In genomic region chr18:79452190-79452990, GRCh38 we compare ENCODE assay signal across 21 cellular contexts. TPM values are rescaled to one million over a fixed set of nuclear protein-coding genes. Genes with fewer than 3 reads are reported as not detected.
DNase-seq lines count a peak whose midpoint lies in the region; ATAC-seq, FAIRE-seq and TF ChIP-seq lines count a peak whose summit lies in the region.
"Had no signal": no experiment of that assay in that cellular context is flagged by ENCODE, and none has a peak within 500 bp of the region (broad histone marks: within the 10 kb centered on the region; RNA-seq: fewer than 3 reads in every experiment).

No MANE protein-coding gene starts in this region.

- no peak overlapping the region for H2BK12ac ChIP-seq in H1 (ENCODE audit: low read depth, low read length)

- H4K20me1 ChIP-seq in astrocyte (ENCODE audit: insufficient read depth, low read length) (no peaks in the 10 kb centered on the region), H1 (replicated peaks in 1 of 2; ENCODE audit: control insufficient read depth in 1 of 2, insufficient read depth in 2 of 2, low read length in 2 of 2) (no peaks in the 10 kb centered on the region)

- no peak for TF ChIP-seq POLR2A in H1 (IDR thresholded peaks at IDR 0.05; ENCODE audit: control extremely low read depth in 1 of 2, low read depth in 2 of 2, low read length in 2 of 2)

- H4K8ac ChIP-seq in H1 (ENCODE audit: extremely low read depth, insufficient read depth, low read length) = 0 out of 2 replicates have a peak overlapping the region, but pooled peaks have one; percentile 25

- no peak overlapping the region for H2BK20ac ChIP-seq in H1 (ENCODE audit: low read length)

- H3K9ac ChIP-seq in astrocyte (ENCODE audit: low read length) (no peak overlapping the region), H1 (replicated peaks in 1 of 4; ENCODE audit: extremely low read depth in 1 of 4, low read depth in 3 of 4, low read length in 3 of 4) (no peak overlapping the region)
- H3K9ac ChIP-seq: GM23248 had no signal

- H3K4me2 ChIP-seq in astrocyte (ENCODE audit: low read length) = peak overlapping the region; percentile 39
- H3K4me2 ChIP-seq in H1 (ENCODE audit: insufficient read depth in 1 of 2, low read depth in 2 of 2, low read length in 2 of 2) = no peak overlapping the region
- H3K4me2 ChIP-seq: A549 had no signal

- no peak overlapping the region for H2AK5ac ChIP-seq in H1 (ENCODE audit: low read depth, low read length)

- H3K36me3 Mint-ChIP-seq in activated naive CD8-positive, alpha-beta T cell treated with anti-CD3 and anti-CD28 coated beads for 36 hours = peaks cover 23% of the 10 kb centered on the region
- H3K36me3 Mint-ChIP-seq in activated naive CD8-positive, alpha-beta T cell treated with anti-CD3 and anti-CD28 coated beads, Interleukin-2, amount 50 U/mL, for 24 hours (ENCODE audit: low read depth) = peaks cover 37% of the 10 kb centered on the region
- peaks cover 4% of the 10 kb centered on the region for H3K36me3 Mint-ChIP-seq in astrocyte (ENCODE audit: low read depth, unreplicated experiment)
- peaks cover 46 to 63% of the 10 kb centered on the region in 2 donors for H3K36me3 Mint-ChIP-seq in stimulated activated naive B cell treated with anti-CD40 and anti-IgM and Interleukin-4, amounts not matched to agents 10 μg/mL and 1 μg/mL and 100 μg/mL, for 72 hours
- H3K36me3 Mint-ChIP-seq in immature natural killer cell = peaks cover 0 to 7% (median 0%) of the 10 kb centered on the region in 3 donors

- no peak overlapping the region for H3K4me3 Mint-ChIP-seq in activated naive CD8-positive, alpha-beta T cell treated with anti-CD3 and anti-CD28 coated beads for 36 hours
- H3K4me3 Mint-ChIP-seq in activated naive CD8-positive, alpha-beta T cell treated with anti-CD3 and anti-CD28 coated beads, Interleukin-2, amount 50 U/mL, for 24 hours = no peak overlapping the region
- H3K4me3 Mint-ChIP-seq in astrocyte (ENCODE audit: unreplicated experiment) (no peak overlapping the region), immature natural killer cell (no peak overlapping the region)
- H3K4me3 Mint-ChIP-seq in stimulated activated naive B cell treated with anti-CD40 and anti-IgM and Interleukin-4, amounts not matched to agents 10 μg/mL and 1 μg/mL and 100 μg/mL, for 72 hours = no peak overlapping the region
- H3K4me3 Mint-ChIP-seq: CD4-positive, alpha-beta memory T cell had no signal

- H3K27ac Mint-ChIP-seq in activated naive CD8-positive, alpha-beta T cell treated with anti-CD3 and anti-CD28 coated beads for 36 hours = peak overlapping the region; percentile 51
- H3K27ac Mint-ChIP-seq in activated naive CD8-positive, alpha-beta T cell treated with anti-CD3 and anti-CD28 coated beads, Interleukin-2, amount 50 U/mL, for 24 hours = no peak overlapping the region
- H3K27ac Mint-ChIP-seq in astrocyte (ENCODE audit: unreplicated experiment) (no peak overlapping the region), immature natural killer cell (no peak overlapping the region)
- no peak overlapping the region for H3K27ac Mint-ChIP-seq in stimulated activated naive B cell treated with anti-CD40 and anti-IgM and Interleukin-4, amounts not matched to agents 10 μg/mL and 1 μg/mL and 100 μg/mL, for 72 hours

- H3K4ac ChIP-seq in H1 (replicated peaks; ENCODE audit: insufficient read length, low read depth, low read length) = no peak overlapping the region

- H3K27me3 ChIP-seq in astrocyte (ENCODE audit: insufficient read depth, low read length) (no peaks in the 10 kb centered on the region), H1 (replicated peaks in 1 of 4; ENCODE audit: control insufficient read depth in 3 of 4, extremely low read depth in 1 of 4, insufficient read depth in 3 of 4, low read length in 3 of 4) (no peaks in the 10 kb centered on the region)

- no peak overlapping the region for H2AFZ ChIP-seq in astrocyte (ENCODE audit: low read depth, low read length)
- H2AFZ ChIP-seq in H1 (ENCODE audit: low read length) = no peak overlapping the region
- H2AFZ ChIP-seq: GM23248 had no signal

- H3K9me3 Mint-ChIP-seq in activated naive CD8-positive, alpha-beta T cell treated with anti-CD3 and anti-CD28 coated beads for 36 hours = no peaks in the 10 kb centered on the region
- H3K9me3 Mint-ChIP-seq in activated naive CD8-positive, alpha-beta T cell treated with anti-CD3 and anti-CD28 coated beads, Interleukin-2, amount 50 U/mL, for 24 hours = no peaks in the 10 kb centered on the region
- H3K9me3 Mint-ChIP-seq in astrocyte (ENCODE audit: unreplicated experiment) (no peaks in the 10 kb centered on the region), immature natural killer cell (no peaks in the 10 kb centered on the region)
- no peaks in the 10 kb centered on the region for H3K9me3 Mint-ChIP-seq in stimulated activated naive B cell treated with anti-CD40 and anti-IgM and Interleukin-4, amounts not matched to agents 10 μg/mL and 1 μg/mL and 100 μg/mL, for 72 hours
- H3K9me3 Mint-ChIP-seq: CD4-positive, alpha-beta memory T cell had no signal

- H4K5ac ChIP-seq in H1 (ENCODE audit: insufficient read length, low read depth, low read length) = no peak overlapping the region

- H3K9me3 ChIP-seq in astrocyte (ENCODE audit: insufficient read depth, low read depth, low read length) = no peaks in the 10 kb centered on the region
- H3K9me3 ChIP-seq in H1 (ENCODE audit: insufficient read depth in 2 of 2, low read depth in 1 of 2, low read length in 1 of 2) = no peaks in the 10 kb centered on the region
- H3K9me3 ChIP-seq: A549 had no signal

- H3K36me3 ChIP-seq in astrocyte (ENCODE audit: insufficient read depth, low read length) = no peaks in the 10 kb centered on the region
- no peaks in the 10 kb centered on the region for H3K36me3 ChIP-seq in H1 (ENCODE audit: control insufficient read depth in 2 of 4, insufficient read depth in 4 of 4, low read length in 3 of 4)

- H2BK15ac ChIP-seq in H1 (ENCODE audit: low read length) = no peak overlapping the region

- H3K4me3 ChIP-seq in astrocyte (ENCODE audit: insufficient read depth, low read depth, low read length) = no peak overlapping the region
- no peak overlapping the region for H3K4me3 ChIP-seq in H1 (ENCODE audit: extremely low read depth in 1 of 4, insufficient read depth in 2 of 4, low read depth in 3 of 4, low read length in 4 of 4)
- no peak overlapping the region for H3K4me3 ChIP-seq in retinal pigment epithelial cell (ENCODE audit: low read length)
- H3K4me3 ChIP-seq: A549, GM23248 had no signal

- H3K23ac ChIP-seq in H1 (ENCODE audit: insufficient read length) = no peak overlapping the region

- H2BK120ac ChIP-seq in H1 (replicated peaks; ENCODE audit: low read depth, low read length) = no peak overlapping the region

- no peak for ATAC-seq in activated naive CD8-positive, alpha-beta T cell treated with anti-CD3 and anti-CD28 coated beads, Interleukin-2, amount 50 U/mL, for 24 hours
- no peak for ATAC-seq in stimulated activated naive B cell treated with anti-CD40 and anti-IgM and Interleukin-4, amounts not matched to agents 10 μg/mL and 1 μg/mL and 100 μg/mL, for 72 hours (replicated peaks)

- no peak overlapping the region for H4K91ac ChIP-seq in H1 (replicated peaks; ENCODE audit: insufficient read length, low read length)

- H3K56ac ChIP-seq in H1 (replicated peaks; ENCODE audit: insufficient read length, low read depth, low read length) = no peak overlapping the region

- no peak overlapping the region for H2BK5ac ChIP-seq in H1 (ENCODE audit: low read depth, low read length)

- no peaks in the 10 kb centered on the region for H3K27me3 Mint-ChIP-seq in activated naive CD8-positive, alpha-beta T cell treated with anti-CD3 and anti-CD28 coated beads for 36 hours
- H3K27me3 Mint-ChIP-seq in activated naive CD8-positive, alpha-beta T cell treated with anti-CD3 and anti-CD28 coated beads, Interleukin-2, amount 50 U/mL, for 24 hours = no peaks in the 10 kb centered on the region
- H3K27me3 Mint-ChIP-seq in astrocyte (ENCODE audit: low read depth, unreplicated experiment) (peaks cover 3% of the 10 kb centered on the region), immature natural killer cell (ENCODE audit: low read depth in 3 of 3) (no peaks in the 10 kb centered on the region)
- no peaks in the 10 kb centered on the region for H3K27me3 Mint-ChIP-seq in stimulated activated naive B cell treated with anti-CD40 and anti-IgM and Interleukin-4, amounts not matched to agents 10 μg/mL and 1 μg/mL and 100 μg/mL, for 72 hours
- H3K27me3 Mint-ChIP-seq: CD4-positive, alpha-beta memory T cell had no signal

- H3K79me2 ChIP-seq in astrocyte (ENCODE audit: insufficient read depth, low read length) (no peaks in the 10 kb centered on the region), H1 (ENCODE audit: control insufficient read depth in 1 of 2, insufficient read depth in 2 of 2, low read length in 2 of 2) (no peaks in the 10 kb centered on the region)

- no peak overlapping the region for H3K27ac ChIP-seq in astrocyte (ENCODE audit: low read depth, low read length)
- no peak overlapping the region for H3K27ac ChIP-seq in H1 (ENCODE audit: low read depth, low read length)
- H3K27ac ChIP-seq: 22Rv1, A549, C4-2B, GM23248, HL-60 had no signal

- DNase-seq in activated naive CD8-positive, alpha-beta T cell treated with anti-CD3 and anti-CD28 coated beads for 36 hours = no peak
- no peak for DNase-seq in activated naive CD8-positive, alpha-beta T cell treated with anti-CD3 and anti-CD28 coated beads, Interleukin-2, amount 50 U/mL, for 24 hours
- DNase-seq in astrocyte (ENCODE audit: low read depth) = peak; percentile 61
- no peak for DNase-seq in H1 (ENCODE audit: low read depth in 1 of 2, low spot score in 2 of 2)
- peak; percentile 26 for DNase-seq in retinal pigment epithelial cell (ENCODE audit: low read depth)
- no peak for DNase-seq in stimulated activated naive B cell treated with anti-CD40 and anti-IgM and Interleukin-4, amounts not matched to agents 10 μg/mL and 1 μg/mL and 100 μg/mL, for 72 hours
- DNase-seq in activated CD8-positive, alpha-beta memory T cell treated with anti-CD3 and anti-CD28 coated beads, Interleukin-2, amount 50 U/mL, for 4 hours = no peak
- no peak for DNase-seq in immature natural killer cell
- DNase-seq: AML-193; CD4-positive, alpha-beta memory T cell; DMS153; DMS79; GF-D8; HCEC 1CT; IMR-90 had no signal

- H3K4me1 Mint-ChIP-seq in activated naive CD8-positive, alpha-beta T cell treated with anti-CD3 and anti-CD28 coated beads for 36 hours = no peaks in the 10 kb centered on the region
- H3K4me1 Mint-ChIP-seq in activated naive CD8-positive, alpha-beta T cell treated with anti-CD3 and anti-CD28 coated beads, Interleukin-2, amount 50 U/mL, for 24 hours = peaks cover 5% of the 10 kb centered on the region
- H3K4me1 Mint-ChIP-seq in astrocyte (ENCODE audit: low read depth, unreplicated experiment) = no peaks in the 10 kb centered on the region
- H3K4me1 Mint-ChIP-seq in stimulated activated naive B cell treated with anti-CD40 and anti-IgM and Interleukin-4, amounts not matched to agents 10 μg/mL and 1 μg/mL and 100 μg/mL, for 72 hours = peaks cover 19 to 26% of the 10 kb centered on the region in 2 donors
- H3K4me1 Mint-ChIP-seq in immature natural killer cell = peaks cover 0 to 3% of the 10 kb centered on the region in 2 donors

- WGBS in H1 (ENCODE audit: extremely low coverage in 1 of 2, insufficient coverage in 1 of 2, insufficient read length in 1 of 2, insufficient replicate concordance in 2 of 2, low coverage in 1 of 2, low lambda C conversion rate in 2 of 2, missing lambda C conversion rate in 1 of 2), 2 experiments = 92% methylated on average over 23 of the region's 26 CpGs; no CpG with 5 or more reads in 1 of the 2 experiments

- TF ChIP-seq RAD21 in H1 (IDR thresholded peaks at IDR 0.05 in 1 of 2, conservative IDR thresholded peaks at IDR 0.05 in 1 of 2; ENCODE audit: low read depth in 2 of 2, low read length in 2 of 2) = no peak

- TF ChIP-seq CTCF in astrocyte (IDR thresholded peaks at IDR 0.05; ENCODE audit: insufficient read depth, low read depth, low read length) = no peak
- TF ChIP-seq CTCF in H1 (IDR thresholded peaks at IDR 0.05; ENCODE audit: control extremely low read depth in 1 of 3, insufficient read depth in 1 of 3, low read depth in 1 of 3, low read length in 3 of 3) = no peak
- TF ChIP-seq CTCF in retinal pigment epithelial cell (conservative IDR thresholded peaks at IDR 0.05; ENCODE audit: low read depth, low read length) = no peak

- CTCF ChIA-PET in H1 (lab: Charles Lee; ENCODE audit: partially characterized antibody) = interaction anchor here (1.3 to 1.9 kb wide), 3 partner anchors 27 to 77 kb away, joined by 4 to 10 read pairs (median 7); no protein-coding TSS in a partner anchor

- FAIRE-seq in astrocyte (lab: Jason Lieb, UNC) (no peak), H1 (lab: Jason Lieb, UNC) (no peak)
- FAIRE-seq: A549, H54 had no signal

- no peak overlapping the region for H3K18ac ChIP-seq in H1 (ENCODE audit: extremely low read depth, low read length)

- no peak overlapping the region for H3K14ac ChIP-seq in H1 (ENCODE audit: insufficient read length)

- no peaks in the 10 kb centered on the region for H3K23me2 ChIP-seq in H1 (ENCODE audit: low read depth, low read length)

- H3K4me1 ChIP-seq in astrocyte (ENCODE audit: insufficient read depth, low read length) = peaks cover 7% of the 10 kb centered on the region
- no peaks in the 10 kb centered on the region for H3K4me1 ChIP-seq in H1 (replicated peaks in 1 of 4; ENCODE audit: control insufficient read depth in 3 of 4, insufficient read depth in 4 of 4, low read length in 3 of 4)
- H3K4me1 ChIP-seq: A549 had no signal

- POLR2A ChIA-PET in H1 (lab: Charles Lee; ENCODE audit: partially characterized antibody) = no interaction called here

- no peaks in the 10 kb centered on the region for H3K79me1 ChIP-seq in H1 (ENCODE audit: low read depth, low read length)

- TF ChIP-seq EP300 in H1 (IDR thresholded peaks at IDR 0.05; ENCODE audit: borderline replicate concordance in 1 of 2, low read depth in 2 of 2, low read length in 2 of 2) = no peak

RNA-seq across cellular contexts. Expression of gene NFATC1, which starts 56.7 kb away (rescaled TPM):
- 10 to 100 TPM; 94.2 to 98.5 TPM for total RNA-seq in activated naive CD8-positive, alpha-beta T cell treated with anti-CD3 and anti-CD28 coated beads for 36 hours
- total RNA-seq in astrocyte = 10.6 and 11.0 TPM in 2 replicates
- total RNA-seq in H1 (2021; fragmentation: NEBNext Ultra II Directional; extraction: Animal tissue kit (Norgen Biotek cat#: 25700)) = 6.6 and 6.8 TPM in 2 replicates
- 2.0 and 3.2 TPM in 2 replicates for polyA plus RNA-seq in H1 (2011; rRNA removed)
- polyA plus RNA-seq in H1 (2011; cell fraction: cytosol; rRNA removed) = 1.4 TPM
- 4.2 TPM for polyA plus RNA-seq in H1 (2011; cell fraction: nucleus; rRNA removed)
- polyA plus RNA-seq in H1 (2012, experiment 1 of 2) = 4.8 to 6.0 TPM (median 5.5 TPM) in 4 replicates
- 4.5 TPM for polyA plus RNA-seq in H1 (2012, experiment 2 of 2)
- 3.5 TPM for polyA plus RNA-seq in H1 (2013, experiment 1 of 2)
- 3.6 TPM for polyA plus RNA-seq in H1 (2013, experiment 2 of 2)
- polyA minus RNA-seq in H1 (2011; rRNA and poly(A)+ RNA removed) = 2.4 and 2.8 TPM in 2 replicates
- polyA minus RNA-seq in H1 (2011; cell fraction: cytosol; rRNA and poly(A)+ RNA removed) = 7.3 TPM
- 8.7 TPM for polyA minus RNA-seq in H1 (2011; cell fraction: nucleus; rRNA and poly(A)+ RNA removed)
- 10 to 100 TPM in 1 of 3 donors, 1 to 10 TPM in 2; 3.1 to 17.6 (median 8.9) TPM for polyA plus RNA-seq in immature natural killer cell

Comparison
In these comparisons a context has a peak if more than half of its experiments do, and no peak if none do; other contexts are left out.
1. DNase-seq: peak in astrocyte (single experiment) and retinal pigment epithelial cell (single experiment); none in activated naive CD8-positive, alpha-beta T cell treated with anti-CD3 and anti-CD28 coated beads for 36 hours (single experiment), activated naive CD8-positive, alpha-beta T cell treated with anti-CD3 and anti-CD28 coated beads, Interleukin-2, amount 50 U/mL, for 24 hours (single experiment), H1 (0 of 2), stimulated activated naive B cell treated with anti-CD40 and anti-IgM and Interleukin-4, amounts not matched to agents 10 μg/mL and 1 μg/mL and 100 μg/mL, for 72 hours (single experiment), activated CD8-positive, alpha-beta memory T cell treated with anti-CD3 and anti-CD28 coated beads, Interleukin-2, amount 50 U/mL, for 4 hours (single experiment) and immature natural killer cell (0 of 3).